ENCODE assay signal across 8 cellular contexts in the genomic region with DNA sequence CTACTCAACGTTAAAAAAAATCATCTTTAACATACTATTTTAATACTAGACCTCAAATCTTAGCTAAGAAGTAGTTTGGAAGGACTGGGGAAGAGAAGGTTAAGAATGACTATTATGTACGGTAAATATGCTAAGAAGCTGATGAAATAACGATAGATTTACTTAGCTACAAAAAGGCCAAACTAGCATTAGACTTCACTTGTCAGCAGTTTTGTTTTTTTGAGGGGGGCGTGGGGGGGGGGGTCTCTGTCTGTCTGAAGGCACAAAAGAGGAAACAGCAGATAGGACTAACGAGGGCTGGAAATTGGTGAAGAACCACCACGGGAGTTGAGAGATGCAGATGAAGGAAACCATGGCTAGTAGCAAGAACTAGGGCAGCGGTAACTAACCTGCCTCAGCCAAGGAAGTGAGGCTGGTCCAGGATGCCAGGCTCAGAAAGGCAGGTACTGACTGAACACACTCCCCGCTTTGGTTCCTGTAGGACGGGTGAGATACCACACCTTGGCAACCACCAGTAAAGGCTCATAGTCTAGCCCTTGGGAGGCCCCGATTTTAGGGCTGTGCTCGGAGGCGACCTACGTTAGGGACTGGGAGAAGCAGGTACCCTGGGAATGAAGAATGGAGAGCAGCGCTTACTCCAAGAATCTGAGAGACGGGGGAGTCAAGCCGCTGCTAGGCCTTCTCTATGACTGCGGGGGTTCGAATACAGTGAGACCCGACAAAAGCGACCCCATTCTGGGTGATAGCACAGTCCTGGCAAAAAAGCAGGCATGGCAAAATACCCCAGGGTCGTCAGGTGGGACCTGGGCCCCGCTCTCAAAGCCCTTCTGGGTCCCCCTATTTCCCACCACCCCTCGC. TPM values are rescaled to one million over a fixed set of nuclear protein-coding genes. Genes with fewer than 3 reads are reported as not detected.
DNase-seq lines count a peak whose midpoint lies in the region; ATAC-seq, FAIRE-seq and TF ChIP-seq lines count a peak whose summit lies in the region.

No MANE protein-coding gene starts in this region.

- in situ Hi-C loops in astrocyte of the spinal cord (cut with HindIII; ENCODE audit: low sequenced_read_pairs) (no loop called here), HepG2 (cut with HindIII; ENCODE audit: extremely low pct_ligation_motif_present, low pct_unique_long_range_greater_than_20kb) (no loop called here)

- peak overlapping the region; percentile 92 for H3K27ac Mint-ChIP-seq in activated CD4-positive, alpha-beta T cell treated with anti-CD3 and anti-CD28 coated beads, Interleukin-2, amount 10 ng/mL, durations not matched to agents 24 days and 14 days
- peak overlapping the region; percentile 86 to 97 (median 88) for H3K27ac Mint-ChIP-seq in IgD-negative memory B cell

- DNase-seq in activated CD4-positive, alpha-beta T cell treated with anti-CD3 and anti-CD28 coated beads, Interleukin-2, amount 10 ng/mL, durations not matched to agents 24 days and 14 days = peak; percentile 77
- no peak for DNase-seq in activated CD4-positive, alpha-beta T cell treated with anti-CD3 and anti-CD28 coated beads for 4 hours
- no peak for DNase-seq in astrocyte of the spinal cord (ENCODE audit: low read depth, low spot score)
- DNase-seq in HepG2 (ENCODE audit: low spot score) = peak; percentile 40
- no peak for DNase-seq in thyroid gland
- no peak for DNase-seq in EL
- DNase-seq in GM19240 (ENCODE audit: insufficient read length, low spot score) = no peak

- TF ChIP-seq EP300 in HepG2 (IDR thresholded peaks at IDR 0.05; ENCODE audit: low read depth in 2 of 2, low read length in 2 of 2) (no peak), HepG2 (CRISPR knock-in tag; IDR thresholded peaks at IDR 0.05; ENCODE audit: borderline replicate concordance) (no peak)

- H3K9me3 Mint-ChIP-seq in activated CD4-positive, alpha-beta T cell treated with anti-CD3 and anti-CD28 coated beads, Interleukin-2, amount 10 ng/mL, durations not matched to agents 24 days and 14 days = no peaks in the 10 kb centered on the region
- H3K9me3 Mint-ChIP-seq in IgD-negative memory B cell = no peaks in the 10 kb centered on the region

- H3K27me3 ChIP-seq in HepG2 (ENCODE audit: control insufficient read depth in 1 of 2, insufficient read depth in 2 of 2, low read length in 2 of 2) (peaks cover 0 to 4% of the 10 kb centered on the region in 2 experiments; a peak in 1 of 5 replicates), thyroid gland (no peaks in the 10 kb centered on the region)

- intact Hi-C loops in activated CD4-positive, alpha-beta T cell treated with anti-CD3 and anti-CD28 coated beads, Interleukin-2, amount 10 ng/mL, durations not matched to agents 24 days and 14 days (cut with micrococcal nuclease) = loop anchor here (1.0 kb wide), 6 partner anchors 11 to 117 kb away; partner anchors contain the start of genes CHMP4A, DCAF11, DHRS1 and IPO4
- intact Hi-C loops in HepG2 (cut with micrococcal nuclease; ENCODE audit: unreplicated experiment) = loop anchor here (1.0 to 10.0 kb wide), 3 partner anchors 15 to 1193 kb away; partner anchors contain the start of genes IPO4 and MDP1
- intact Hi-C loops in thyroid gland (cut with DNase I) = loop anchor here (10.0 kb wide), 1 partner anchor 203 kb away; no protein-coding TSS in a partner anchor

- CTCF ChIA-PET in HepG2 (lab: Yijun Ruan, JAX; ENCODE audit: low intra/inter-chr PET ratio, low total read pairs) = interaction anchor here (0.9 to 2.6 kb wide), 2 partner anchors 11 to 16 kb away, joined by 3 to 7 read pairs; partner anchors contain the start of genes MDP1 and TINF2

- no peak for TF ChIP-seq RAD21 in HepG2 (CRISPR knock-in tag; IDR thresholded peaks at IDR 0.05)

- WGBS in HepG2 (ENCODE audit: low lambda C conversion rate) = 3% methylated on average over 23 of the region's 23 CpGs
- 12 to 19% methylated on average over 16 to 23 of the region's 23 CpGs for WGBS in thyroid gland, 2 donors

- H3K9ac ChIP-seq in HepG2 (ENCODE audit: insufficient read depth, low read depth, low read length) = peak overlapping the region; percentile 91

- no peak for TF ChIP-seq POLR2A in HepG2 (IDR thresholded peaks at IDR 0.05; ENCODE audit: insufficient read depth in 1 of 2, low read depth in 2 of 2, low read length in 2 of 2)
- no peak for TF ChIP-seq POLR2A in thyroid gland (IDR thresholded peaks at IDR 0.05)

- peaks cover 29% of the 10 kb centered on the region for H3K36me3 Mint-ChIP-seq in activated CD4-positive, alpha-beta T cell treated with anti-CD3 and anti-CD28 coated beads, Interleukin-2, amount 10 ng/mL, durations not matched to agents 24 days and 14 days (ENCODE audit: low read depth)
- H3K36me3 Mint-ChIP-seq in IgD-negative memory B cell = no peaks in the 10 kb centered on the region

- peak overlapping the region; percentile 92 for H3K4me3 Mint-ChIP-seq in activated CD4-positive, alpha-beta T cell treated with anti-CD3 and anti-CD28 coated beads, Interleukin-2, amount 10 ng/mL, durations not matched to agents 24 days and 14 days
- peak overlapping the region; percentile 92 to 100 (median 99) for H3K4me3 Mint-ChIP-seq in IgD-negative memory B cell

- POLR2A ChIA-PET in HepG2 (lab: Yijun Ruan, JAX) = interaction anchor here (0.7 to 2.2 kb wide), 11 partner anchors 11 to 95 kb away, joined by 3 to 22 read pairs (median 7); partner anchors contain the start of genes CHMP4A, DHRS1, IPO4 and MDP1

- peaks cover 54% of the 10 kb centered on the region for H3K4me1 ChIP-seq in HepG2 (ENCODE audit: insufficient read depth, low read length)
- H3K4me1 ChIP-seq in thyroid gland = peaks cover 18 to 28% of the 10 kb centered on the region in 2 donors

- peaks cover 12 to 38% of the 10 kb centered on the region in 2 experiments for H3K36me3 ChIP-seq in HepG2 (replicated peaks in 1 of 2; ENCODE audit: control insufficient read depth in 1 of 2, insufficient read depth in 2 of 2, low read length in 2 of 2)
- H3K36me3 ChIP-seq in thyroid gland = peaks cover 9 to 10% of the 10 kb centered on the region in 2 donors

- no peak for FAIRE-seq in HepG2 (lab: Jason Lieb, UNC)

- H3K4me1 Mint-ChIP-seq in activated CD4-positive, alpha-beta T cell treated with anti-CD3 and anti-CD28 coated beads, Interleukin-2, amount 10 ng/mL, durations not matched to agents 24 days and 14 days = peaks cover 42% of the 10 kb centered on the region
- peaks cover 22 to 38% (median 33%) of the 10 kb centered on the region in 3 donors for H3K4me1 Mint-ChIP-seq in IgD-negative memory B cell

- H3K79me2 ChIP-seq in HepG2 (ENCODE audit: insufficient read depth, low read length) = peaks cover 68% of the 10 kb centered on the region

- H2AFZ ChIP-seq in HepG2 (ENCODE audit: low read length) = peak overlapping the region; percentile 97

- H3K9me3 ChIP-seq in HepG2 (ENCODE audit: low read length) = no peaks in the 10 kb centered on the region
- no peaks in the 10 kb centered on the region for H3K9me3 ChIP-seq in thyroid gland

- TSS peak; percentile 72 for BruUV-seq in HepG2 (replicated peaks; lab: Mats Ljungman, UMichigan)

- H4K20me1 ChIP-seq in HepG2 (ENCODE audit: insufficient read depth, low read length) = peaks cover 7% of the 10 kb centered on the region; the same call in 1 of the 2 replicates

- TF ChIP-seq CTCF in astrocyte of the spinal cord (IDR thresholded peaks at IDR 0.05; ENCODE audit: low read depth, low read length) (no peak), HepG2 (CRISPR knock-in tag; IDR thresholded peaks at IDR 0.05) (no peak), thyroid gland (IDR thresholded peaks at IDR 0.05) (no peak)

- H3K27ac ChIP-seq in HepG2 (ENCODE audit: extremely low read length, insufficient read depth, low read length) (peak overlapping the region; percentile 84), thyroid gland (peak overlapping the region; percentile 64 to 91 (median 85))

- H3K4me2 ChIP-seq in HepG2 (ENCODE audit: low read depth, low read length) = peak overlapping the region; percentile 96

- H3K4me3 ChIP-seq in astrocyte of the spinal cord (ENCODE audit: low read depth, low read length) = peak overlapping the region; percentile 81
- peak overlapping the region; percentile 83 to 91 (median 85) for H3K4me3 ChIP-seq in HepG2 (replicated peaks in 1 of 3; ENCODE audit: insufficient read depth in 1 of 3, low read depth in 2 of 3, low read length in 3 of 3)
- H3K4me3 ChIP-seq in thyroid gland (replicated peaks in 1 of 3) = peak overlapping the region; percentile 56 to 92 (median 78)

- no peaks in the 10 kb centered on the region for H3K27me3 Mint-ChIP-seq in activated CD4-positive, alpha-beta T cell treated with anti-CD3 and anti-CD28 coated beads, Interleukin-2, amount 10 ng/mL, durations not matched to agents 24 days and 14 days
- no peaks in the 10 kb centered on the region for H3K27me3 Mint-ChIP-seq in IgD-negative memory B cell

- peak; percentile 51 for ATAC-seq in HepG2

RNA-seq across cellular contexts. Expression of gene NEDD8, which starts 0.7 kb away (rescaled TPM):
- total RNA-seq in activated CD4-positive, alpha-beta T cell treated with anti-CD3 and anti-CD28 coated beads, Interleukin-2, amount 10 ng/mL, durations not matched to agents 24 days and 14 days = 188 and 190 TPM in 2 replicates
- 273 TPM for polyA plus RNA-seq in IgD-negative memory B cell
- 713 and 818 TPM in 2 replicates for total RNA-seq in HepG2 (2016; rRNA removed; fragmentation: Illumina TruSeq; extraction: Trizol)
- 394 and 546 TPM in 2 replicates for total RNA-seq in HepG2 (2016; cell fraction: cytosol; rRNA removed; fragmentation: Illumina TruSeq; extraction: Trizol; ENCODE audit: low read depth)
- 727 and 841 TPM in 2 replicates for total RNA-seq in HepG2 (2016; cell fraction: insoluble cytoplasmic fraction; rRNA removed; fragmentation: Illumina TruSeq; extraction: Trizol)
- total RNA-seq in HepG2 (2016; cell fraction: membrane; rRNA removed; fragmentation: Illumina TruSeq; extraction: Trizol) = 518 and 609 TPM in 2 replicates
- total RNA-seq in HepG2 (2016; cell fraction: nucleus; rRNA removed; fragmentation: Illumina TruSeq; extraction: Trizol) = 243 and 273 TPM in 2 replicates
- polyA plus RNA-seq in HepG2 (2011; rRNA removed) = 473 and 535 TPM in 2 replicates
- polyA plus RNA-seq in HepG2 (2011; cell fraction: cytosol; rRNA removed) = 355 and 455 TPM in 2 replicates
- polyA plus RNA-seq in HepG2 (2011; cell fraction: nucleus; rRNA removed) = 126 and 158 TPM in 2 replicates
- 433 and 508 TPM in 2 replicates for polyA plus RNA-seq in HepG2 (2012)
- 449 and 646 TPM in 2 replicates for polyA plus RNA-seq in HepG2 (2016; cell fraction: cytosol; fragmentation: Illumina TruSeq; extraction: Trizol; ENCODE audit: low read depth)
- polyA plus RNA-seq in HepG2 (2016; cell fraction: insoluble cytoplasmic fraction; fragmentation: Illumina TruSeq; extraction: Trizol; ENCODE audit: low read depth) = 889 and 948 TPM in 2 replicates
- polyA plus RNA-seq in HepG2 (2016; cell fraction: membrane; fragmentation: Illumina TruSeq; extraction: Trizol; ENCODE audit: low read depth) = 521 and 635 TPM in 2 replicates
- 510 and 513 TPM in 2 replicates for polyA plus RNA-seq in HepG2 (2016; cell fraction: nucleus; fragmentation: Illumina TruSeq; extraction: Trizol; ENCODE audit: insufficient read depth, low read depth)
- polyA minus RNA-seq in HepG2 (2011; rRNA and poly(A)+ RNA removed; ENCODE audit: low replicate concordance) = 166 and 230 TPM in 2 replicates
- 89.3 and 98.3 TPM in 2 replicates for polyA minus RNA-seq in HepG2 (2011; cell fraction: cytosol; rRNA and poly(A)+ RNA removed)
- polyA minus RNA-seq in HepG2 (2011; cell fraction: nucleus; rRNA and poly(A)+ RNA removed) = 88.1 and 108 TPM in 2 replicates
- total RNA-seq in thyroid gland = 100 to 1,000 TPM; 149 to 317 (median 172) TPM

RNA-seq across cellular contexts. Expression of gene GMPR2, which starts 1.2 kb away (rescaled TPM):
- total RNA-seq in activated CD4-positive, alpha-beta T cell treated with anti-CD3 and anti-CD28 coated beads, Interleukin-2, amount 10 ng/mL, durations not matched to agents 24 days and 14 days = 32.4 and 42.8 TPM in 2 replicates
- 64.1 TPM for polyA plus RNA-seq in IgD-negative memory B cell
- total RNA-seq in HepG2 (2016; rRNA removed; fragmentation: Illumina TruSeq; extraction: Trizol) = 273 and 345 TPM in 2 replicates
- 151 and 152 TPM in 2 replicates for total RNA-seq in HepG2 (2016; cell fraction: cytosol; rRNA removed; fragmentation: Illumina TruSeq; extraction: Trizol; ENCODE audit: low read depth)
- 269 and 346 TPM in 2 replicates for total RNA-seq in HepG2 (2016; cell fraction: insoluble cytoplasmic fraction; rRNA removed; fragmentation: Illumina TruSeq; extraction: Trizol)
- total RNA-seq in HepG2 (2016; cell fraction: membrane; rRNA removed; fragmentation: Illumina TruSeq; extraction: Trizol) = 294 and 315 TPM in 2 replicates
- total RNA-seq in HepG2 (2016; cell fraction: nucleus; rRNA removed; fragmentation: Illumina TruSeq; extraction: Trizol) = 141 and 150 TPM in 2 replicates
- polyA plus RNA-seq in HepG2 (2011; rRNA removed) = 185 and 210 TPM in 2 replicates
- 161 and 177 TPM in 2 replicates for polyA plus RNA-seq in HepG2 (2011; cell fraction: cytosol; rRNA removed)
- 147 and 170 TPM in 2 replicates for polyA plus RNA-seq in HepG2 (2011; cell fraction: nucleus; rRNA removed)
- 162 and 212 TPM in 2 replicates for polyA plus RNA-seq in HepG2 (2012)
- polyA plus RNA-seq in HepG2 (2016; cell fraction: cytosol; fragmentation: Illumina TruSeq; extraction: Trizol; ENCODE audit: low read depth) = 118 and 119 TPM in 2 replicates
- polyA plus RNA-seq in HepG2 (2016; cell fraction: insoluble cytoplasmic fraction; fragmentation: Illumina TruSeq; extraction: Trizol; ENCODE audit: low read depth) = 260 and 276 TPM in 2 replicates
- 194 and 205 TPM in 2 replicates for polyA plus RNA-seq in HepG2 (2016; cell fraction: membrane; fragmentation: Illumina TruSeq; extraction: Trizol; ENCODE audit: low read depth)
- polyA plus RNA-seq in HepG2 (2016; cell fraction: nucleus; fragmentation: Illumina TruSeq; extraction: Trizol; ENCODE audit: insufficient read depth, low read depth) = 151 and 154 TPM in 2 replicates
- polyA minus RNA-seq in HepG2 (2011; rRNA and poly(A)+ RNA removed; ENCODE audit: low replicate concordance) = 58.4 and 179 TPM in 2 replicates
- 65.5 and 85.5 TPM in 2 replicates for polyA minus RNA-seq in HepG2 (2011; cell fraction: cytosol; rRNA and poly(A)+ RNA removed)
- polyA minus RNA-seq in HepG2 (2011; cell fraction: nucleus; rRNA and poly(A)+ RNA removed) = 138 and 175 TPM in 2 replicates
- total RNA-seq in thyroid gland = 100 to 1,000 TPM in 2 of 4 donors, 10 to 100 TPM in 2; 68.8 to 237 (median 110) TPM

RNA-seq across cellular contexts. Expression of gene TINF2, which starts 10.9 kb away (rescaled TPM):
- 87.1 and 93.6 TPM in 2 replicates for total RNA-seq in activated CD4-positive, alpha-beta T cell treated with anti-CD3 and anti-CD28 coated beads, Interleukin-2, amount 10 ng/mL, durations not matched to agents 24 days and 14 days
- polyA plus RNA-seq in IgD-negative memory B cell (186 TPM), HepG2 (2011; rRNA removed) (52.0 and 59.8 TPM in 2 replicates)
- total RNA-seq in HepG2 (2016; rRNA removed; fragmentation: Illumina TruSeq; extraction: Trizol) (73.5 and 73.7 TPM in 2 replicates), thyroid gland (100 to 1,000 TPM in 1 of 4 donors, 10 to 100 TPM in 3; 67.3 to 101 (median 71.6) TPM)
- 13.7 and 18.4 TPM in 2 replicates for total RNA-seq in HepG2 (2016; cell fraction: cytosol; rRNA removed; fragmentation: Illumina TruSeq; extraction: Trizol; ENCODE audit: low read depth)
- 68.8 and 73.9 TPM in 2 replicates for total RNA-seq in HepG2 (2016; cell fraction: insoluble cytoplasmic fraction; rRNA removed; fragmentation: Illumina TruSeq; extraction: Trizol)
- 41.9 and 48.5 TPM in 2 replicates for total RNA-seq in HepG2 (2016; cell fraction: membrane; rRNA removed; fragmentation: Illumina TruSeq; extraction: Trizol)
- 48.8 and 53.9 TPM in 2 replicates for total RNA-seq in HepG2 (2016; cell fraction: nucleus; rRNA removed; fragmentation: Illumina TruSeq; extraction: Trizol)
- 32.2 and 34.7 TPM in 2 replicates for polyA plus RNA-seq in HepG2 (2011; cell fraction: cytosol; rRNA removed)
- polyA plus RNA-seq in HepG2 (2011; cell fraction: nucleus; rRNA removed) = 73.2 and 83.2 TPM in 2 replicates
- polyA plus RNA-seq in HepG2 (2012) = 36.1 and 60.0 TPM in 2 replicates
- 10.3 and 11.1 TPM in 2 replicates for polyA plus RNA-seq in HepG2 (2016; cell fraction: cytosol; fragmentation: Illumina TruSeq; extraction: Trizol; ENCODE audit: low read depth)
- 65.8 and 69.3 TPM in 2 replicates for polyA plus RNA-seq in HepG2 (2016; cell fraction: insoluble cytoplasmic fraction; fragmentation: Illumina TruSeq; extraction: Trizol; ENCODE audit: low read depth)
- 26.7 and 30.0 TPM in 2 replicates for polyA plus RNA-seq in HepG2 (2016; cell fraction: membrane; fragmentation: Illumina TruSeq; extraction: Trizol; ENCODE audit: low read depth)
- polyA plus RNA-seq in HepG2 (2016; cell fraction: nucleus; fragmentation: Illumina TruSeq; extraction: Trizol; ENCODE audit: insufficient read depth, low read depth) = 53.3 and 55.1 TPM in 2 replicates
- polyA minus RNA-seq in HepG2 (2011; rRNA and poly(A)+ RNA removed; ENCODE audit: low replicate concordance) = 36.9 and 44.7 TPM in 2 replicates
- polyA minus RNA-seq in HepG2 (2011; cell fraction: cytosol; rRNA and poly(A)+ RNA removed) = 25.1 and 30.9 TPM in 2 replicates
- polyA minus RNA-seq in HepG2 (2011; cell fraction: nucleus; rRNA and poly(A)+ RNA removed) = 82.3 and 93.4 TPM in 2 replicates

RNA-seq across cellular contexts. Expression of gene MDP1, which starts 15.6 kb away (rescaled TPM):
- total RNA-seq in activated CD4-positive, alpha-beta T cell treated with anti-CD3 and anti-CD28 coated beads, Interleukin-2, amount 10 ng/mL, durations not matched to agents 24 days and 14 days = 11.6 and 13.5 TPM in 2 replicates
- 33.5 TPM for polyA plus RNA-seq in IgD-negative memory B cell
- 48.7 and 66.0 TPM in 2 replicates for total RNA-seq in HepG2 (2016; rRNA removed; fragmentation: Illumina TruSeq; extraction: Trizol)
- total RNA-seq in HepG2 (2016; cell fraction: cytosol; rRNA removed; fragmentation: Illumina TruSeq; extraction: Trizol; ENCODE audit: low read depth) = 27.9 and 34.0 TPM in 2 replicates
- 53.9 and 66.6 TPM in 2 replicates for total RNA-seq in HepG2 (2016; cell fraction: insoluble cytoplasmic fraction; rRNA removed; fragmentation: Illumina TruSeq; extraction: Trizol)
- total RNA-seq in HepG2 (2016; cell fraction: membrane; rRNA removed; fragmentation: Illumina TruSeq; extraction: Trizol) = 41.5 and 42.5 TPM in 2 replicates
- total RNA-seq in HepG2 (2016; cell fraction: nucleus; rRNA removed; fragmentation: Illumina TruSeq; extraction: Trizol) = 27.7 and 28.0 TPM in 2 replicates
- polyA plus RNA-seq in HepG2 (2011; rRNA removed) = 38.2 and 44.1 TPM in 2 replicates
- 35.9 and 43.6 TPM in 2 replicates for polyA plus RNA-seq in HepG2 (2011; cell fraction: cytosol; rRNA removed)
- 45.5 and 46.7 TPM in 2 replicates for polyA plus RNA-seq in HepG2 (2011; cell fraction: nucleus; rRNA removed)
- 24.5 and 30.3 TPM in 2 replicates for polyA plus RNA-seq in HepG2 (2012)
- polyA plus RNA-seq in HepG2 (2016; cell fraction: cytosol; fragmentation: Illumina TruSeq; extraction: Trizol; ENCODE audit: low read depth) = 24.6 and 32.2 TPM in 2 replicates
- 50.1 and 54.2 TPM in 2 replicates for polyA plus RNA-seq in HepG2 (2016; cell fraction: insoluble cytoplasmic fraction; fragmentation: Illumina TruSeq; extraction: Trizol; ENCODE audit: low read depth)
- 30.8 and 33.7 TPM in 2 replicates for polyA plus RNA-seq in HepG2 (2016; cell fraction: membrane; fragmentation: Illumina TruSeq; extraction: Trizol; ENCODE audit: low read depth)
- 41.8 and 50.7 TPM in 2 replicates for polyA plus RNA-seq in HepG2 (2016; cell fraction: nucleus; fragmentation: Illumina TruSeq; extraction: Trizol; ENCODE audit: insufficient read depth, low read depth)
- polyA minus RNA-seq in HepG2 (2011; rRNA and poly(A)+ RNA removed; ENCODE audit: low replicate concordance) = 10.6 and 24.5 TPM in 2 replicates
- polyA minus RNA-seq in HepG2 (2011; cell fraction: cytosol; rRNA and poly(A)+ RNA removed) = 4.9 and 8.5 TPM in 2 replicates
- polyA minus RNA-seq in HepG2 (2011; cell fraction: nucleus; rRNA and poly(A)+ RNA removed) = 19.6 and 23.2 TPM in 2 replicates
- total RNA-seq in thyroid gland = 10 to 100 TPM; 13.1 to 55.9 (median 25.4) TPM

RNA-seq across cellular contexts. Expression of gene CHMP4A, which starts 18.2 kb away (rescaled TPM):
- 88.0 and 89.9 TPM in 2 replicates for total RNA-seq in activated CD4-positive, alpha-beta T cell treated with anti-CD3 and anti-CD28 coated beads, Interleukin-2, amount 10 ng/mL, durations not matched to agents 24 days and 14 days
- polyA plus RNA-seq in IgD-negative memory B cell = 170 TPM
- total RNA-seq in HepG2 (2016; rRNA removed; fragmentation: Illumina TruSeq; extraction: Trizol) = 113 and 140 TPM in 2 replicates
- 66.3 and 72.6 TPM in 2 replicates for total RNA-seq in HepG2 (2016; cell fraction: cytosol; rRNA removed; fragmentation: Illumina TruSeq; extraction: Trizol; ENCODE audit: low read depth)
- 120 and 148 TPM in 2 replicates for total RNA-seq in HepG2 (2016; cell fraction: insoluble cytoplasmic fraction; rRNA removed; fragmentation: Illumina TruSeq; extraction: Trizol)
- 67.1 and 67.8 TPM in 2 replicates for total RNA-seq in HepG2 (2016; cell fraction: membrane; rRNA removed; fragmentation: Illumina TruSeq; extraction: Trizol)
- total RNA-seq in HepG2 (2016; cell fraction: nucleus; rRNA removed; fragmentation: Illumina TruSeq; extraction: Trizol) = 52.6 and 66.0 TPM in 2 replicates
- polyA plus RNA-seq in HepG2 (2011; rRNA removed) = 80.8 and 83.6 TPM in 2 replicates
- 85.1 and 105 TPM in 2 replicates for polyA plus RNA-seq in HepG2 (2011; cell fraction: cytosol; rRNA removed)
- polyA plus RNA-seq in HepG2 (2011; cell fraction: nucleus; rRNA removed) = 42.1 and 63.9 TPM in 2 replicates
- polyA plus RNA-seq in HepG2 (2012) = 78.9 and 98.0 TPM in 2 replicates
- polyA plus RNA-seq in HepG2 (2016; cell fraction: cytosol; fragmentation: Illumina TruSeq; extraction: Trizol; ENCODE audit: low read depth) = 64.7 and 70.4 TPM in 2 replicates
- 255 and 256 TPM in 2 replicates for polyA plus RNA-seq in HepG2 (2016; cell fraction: insoluble cytoplasmic fraction; fragmentation: Illumina TruSeq; extraction: Trizol; ENCODE audit: low read depth)
- polyA plus RNA-seq in HepG2 (2016; cell fraction: membrane; fragmentation: Illumina TruSeq; extraction: Trizol; ENCODE audit: low read depth) = 60.9 and 64.0 TPM in 2 replicates
- 140 and 161 TPM in 2 replicates for polyA plus RNA-seq in HepG2 (2016; cell fraction: nucleus; fragmentation: Illumina TruSeq; extraction: Trizol; ENCODE audit: insufficient read depth, low read depth)
- polyA minus RNA-seq in HepG2 (2011; rRNA and poly(A)+ RNA removed; ENCODE audit: low replicate concordance) = 9.7 and 17.0 TPM in 2 replicates
- polyA minus RNA-seq in HepG2 (2011; cell fraction: cytosol; rRNA and poly(A)+ RNA removed) = 7.5 and 11.3 TPM in 2 replicates
- polyA minus RNA-seq in HepG2 (2011; cell fraction: nucleus; rRNA and poly(A)+ RNA removed) = 30.8 and 42.8 TPM in 2 replicates
- 10 to 100 TPM; 26.5 to 60.2 (median 46.2) TPM for total RNA-seq in thyroid gland

Comparison
In these comparisons a context has a peak if more than half of its experiments do, and no peak if none do; other contexts are left out.
1. DNase-seq: peak in activated CD4-positive, alpha-beta T cell treated with anti-CD3 and anti-CD28 coated beads, Interleukin-2, amount 10 ng/mL, durations not matched to agents 24 days and 14 days (single experiment) and HepG2 (single experiment); none in activated CD4-positive, alpha-beta T cell treated with anti-CD3 and anti-CD28 coated beads for 4 hours (0 of 2), astrocyte of the spinal cord (single experiment), thyroid gland (0 of 2), EL (single experiment) and GM19240 (single experiment).
2. Peak in every context shown above with its lines, with median percentiles within 50 percentile points of each other: H3K4me3 ChIP-seq.